In the genomic region with DNA sequence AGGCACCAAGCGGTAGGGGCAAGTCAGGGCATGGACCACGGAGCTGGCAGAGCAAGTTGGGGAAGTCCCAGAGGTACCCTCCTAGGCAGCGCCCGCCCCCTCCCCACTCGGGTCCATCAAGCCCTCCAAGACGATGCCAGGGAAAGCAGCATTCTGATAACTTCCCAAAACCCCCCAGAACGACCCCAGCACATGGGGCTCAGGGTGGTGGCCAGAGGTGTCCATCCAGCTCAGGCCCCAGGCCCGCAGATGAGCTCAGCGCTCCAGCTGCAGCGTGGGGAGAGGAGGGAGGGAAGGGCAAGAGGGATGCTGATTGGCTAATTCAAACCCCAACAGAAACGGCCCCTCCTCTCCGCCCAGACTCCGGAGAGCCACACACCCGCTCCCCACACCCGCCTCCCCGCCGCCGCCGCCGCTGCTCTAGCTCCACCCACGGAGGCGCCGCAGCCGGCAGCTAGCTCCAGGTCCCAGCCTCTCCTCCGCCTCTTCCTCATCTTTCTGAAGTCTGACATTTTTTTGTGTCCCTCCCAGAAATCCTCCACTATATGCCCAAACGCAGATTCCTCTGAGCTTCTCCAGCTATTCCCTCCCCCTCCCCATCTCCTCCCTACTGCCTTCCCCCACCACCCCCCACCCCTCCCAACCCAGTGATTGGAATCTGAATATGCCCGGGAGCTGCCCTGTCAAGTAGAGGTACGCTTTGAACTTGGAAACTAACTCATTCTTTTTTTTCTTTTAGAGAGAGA, we compare ENCODE assay signal across 8 cellular contexts. TPM values are rescaled to one million over a fixed set of nuclear protein-coding genes. Genes with fewer than 3 reads are reported as not detected.
A peak's percentile ranks its signal among the peaks of the same experiment; 100 is the strongest.
DNase-seq lines count a peak whose midpoint lies in the region; ATAC-seq and TF ChIP-seq lines count a peak whose summit lies in the region.

No MANE protein-coding gene starts in this region.

- DNase-seq in GM04504 (ENCODE audit: low read depth) (peak; percentile 91), NCI-H1105 treated with DMSO at 0.1 percent for 48 hours (lab: John Stamatoyannopoulos, UW) (peak; percentile 93), heart left ventricle (peak; percentile 95 to 96 (median 96)), pons (ENCODE audit: low spot score) (peak; percentile 95), tibial nerve (ENCODE audit: low spot score in 2 of 2) (peak; percentile 86 to 88)
- peak; percentile 86 for DNase-seq in activated naive CD8-positive, alpha-beta T cell treated with anti-CD3 and anti-CD28 coated beads, Interleukin-2, amount 50 U/mL, for 24 hours

- H3K36me3 Mint-ChIP-seq in activated naive CD8-positive, alpha-beta T cell treated with anti-CD3 and anti-CD28 coated beads, Interleukin-2, amount 50 U/mL, for 24 hours (ENCODE audit: low read depth): no peaks in the 10 kb centered on the region

- H3K79me2 ChIP-seq in SU-DHL-6 (ENCODE audit: insufficient read depth, low read length): peaks cover 28% of the 10 kb centered on the region; the same call in 1 of the 2 replicates

- no peaks in the 10 kb centered on the region for H3K9me3 Mint-ChIP-seq in activated naive CD8-positive, alpha-beta T cell treated with anti-CD3 and anti-CD28 coated beads, Interleukin-2, amount 50 U/mL, for 24 hours

- H3K4me3 Mint-ChIP-seq in activated naive CD8-positive, alpha-beta T cell treated with anti-CD3 and anti-CD28 coated beads, Interleukin-2, amount 50 U/mL, for 24 hours: peak overlapping the region; percentile 76

- H3K9me3 ChIP-seq in SU-DHL-6 (ENCODE audit: insufficient read depth, low read length) (no peaks in the 10 kb centered on the region), heart left ventricle (no peaks in the 10 kb centered on the region), tibial nerve (no peaks in the 10 kb centered on the region)

- TF ChIP-seq POLR2A in heart left ventricle (IDR thresholded peaks at IDR 0.05): peak in 1 of 2 donors; percentile 52
- TF ChIP-seq POLR2A in tibial nerve (IDR thresholded peaks at IDR 0.05): peak; percentile 31 to 80

- H3K27me3 Mint-ChIP-seq in activated naive CD8-positive, alpha-beta T cell treated with anti-CD3 and anti-CD28 coated beads, Interleukin-2, amount 50 U/mL, for 24 hours: no peaks in the 10 kb centered on the region

- intact Hi-C loops in heart left ventricle (cut with DNase I): loop anchor here in 1 of 10 donors (1.0 kb wide), 1 partner anchor 12 kb away; no protein-coding TSS in a partner anchor

- 6 to 7% (median 7%) methylated on average over 26 to 28 of the region's 28 CpGs for WGBS in heart left ventricle, 4 donors
- WGBS in tibial nerve, 2 donors: 3 to 4% methylated on average over 27 of the region's 28 CpGs

- no peaks in the 10 kb centered on the region for H3K27me3 ChIP-seq in SU-DHL-6 (ENCODE audit: low read length)
- H3K27me3 ChIP-seq in heart left ventricle: no peaks in the 10 kb centered on the region
- no peaks in the 10 kb centered on the region for H3K27me3 ChIP-seq in tibial nerve

- H3K4me1 ChIP-seq in heart left ventricle: peaks cover 6 to 66% (median 52%) of the 10 kb centered on the region in 12 donors
- peaks cover 8 to 67% (median 58%) of the 10 kb centered on the region in 4 donors for H3K4me1 ChIP-seq in tibial nerve

- H3K9ac ChIP-seq in SU-DHL-6 (ENCODE audit: low read length): peak overlapping the region; percentile 61

- peak overlapping the region; percentile 85 for H3K27ac Mint-ChIP-seq in activated naive CD8-positive, alpha-beta T cell treated with anti-CD3 and anti-CD28 coated beads, Interleukin-2, amount 50 U/mL, for 24 hours

- peak in 1 of 2 donors; percentile 91 for TF ChIP-seq EP300 in tibial nerve (IDR thresholded peaks at IDR 0.05)

- H3K27ac ChIP-seq in SU-DHL-6 (ENCODE audit: low read depth, low read length) (peak overlapping the region; percentile 87), heart left ventricle (peak overlapping the region in 11 of 12 donors; percentile 69 to 89 (median 81)), tibial nerve (peak overlapping the region; percentile 83 to 97 (median 94))

- H3K4me3 ChIP-seq in SU-DHL-6 (ENCODE audit: insufficient read depth, low read length, poor library complexity, severe bottlenecking): peak overlapping the region; percentile 45
- peak overlapping the region in 8 of 12 donors; percentile 11 to 44 (median 33) for H3K4me3 ChIP-seq in heart left ventricle
- peak overlapping the region in 3 of 4 donors; percentile 13 to 30 (median 28) for H3K4me3 ChIP-seq in tibial nerve

- H3K36me3 ChIP-seq in SU-DHL-6 (ENCODE audit: low read length) (no peaks in the 10 kb centered on the region), heart left ventricle (peaks cover 0 to 31% (median 22%) of the 10 kb centered on the region in 9 donors), tibial nerve (peaks cover 0 to 26% (median 0%) of the 10 kb centered on the region in 3 donors)

- H2AFZ ChIP-seq in SU-DHL-6 (ENCODE audit: low read depth, low read length, severe bottlenecking): peak overlapping the region; percentile 65

- H4K20me1 ChIP-seq in SU-DHL-6 (ENCODE audit: low read depth, low read length): no peaks in the 10 kb centered on the region

- H3K4me2 ChIP-seq in SU-DHL-6 (ENCODE audit: low read depth, low read length, poor library complexity, severe bottlenecking): peak overlapping the region; percentile 66

- H3K9me2 ChIP-seq in SU-DHL-6 (replicated peaks; ENCODE audit: insufficient read depth, low read length): no peaks in the 10 kb centered on the region

- TF ChIP-seq CTCF in SU-DHL-6 (IDR thresholded peaks at IDR 0.05; ENCODE audit: insufficient read depth, low read length, poor library complexity, severe bottlenecking): no peak
- no peak for TF ChIP-seq CTCF in heart left ventricle (IDR thresholded peaks at IDR 0.05)
- TF ChIP-seq CTCF in tibial nerve (IDR thresholded peaks at IDR 0.05): peak in 1 of 5 experiments; percentile 14

- ATAC-seq in HG02588 (IDR thresholded peaks at IDR 0.05; ENCODE audit: unreplicated experiment) (peak; percentile 83), heart left ventricle (peak; percentile 83 to 91 (median 90))
- peak; percentile 92 for ATAC-seq in activated naive CD8-positive, alpha-beta T cell treated with anti-CD3 and anti-CD28 coated beads, Interleukin-2, amount 50 U/mL, for 24 hours

- H3F3A ChIP-seq in SU-DHL-6 (ENCODE audit: insufficient read depth): peaks cover 23% of the 10 kb centered on the region

- peaks cover 19% of the 10 kb centered on the region for H3K4me1 Mint-ChIP-seq in activated naive CD8-positive, alpha-beta T cell treated with anti-CD3 and anti-CD28 coated beads, Interleukin-2, amount 50 U/mL, for 24 hours

RNA-seq across cellular contexts. Expression of gene TLDC2, which starts 40.3 kb away (rescaled TPM):
- total RNA-seq in heart left ventricle (not detected), tibial nerve (not detected)
- under 1 TPM in 1 of 2 donors, not detected in 1; 0.15 TPM for polyA plus RNA-seq in heart left ventricle

Comparison
In these comparisons a context has a peak if more than half of its experiments do, and no peak if none do; other contexts are left out.
1. Peak in every context shown above with its lines: DNase-seq, ATAC-seq, H3K4me3 ChIP-seq and H3K27ac ChIP-seq.